ENCODE assay signal across 1 cellular context in genomic region chr19:9878511-9879196, GRCh38.
TF ChIP-seq lines count a peak whose summit lies in the region.

No MANE protein-coding gene starts in this region.

TF ChIP-seq in GM12878, 131 proteins besides CTCF, POLR2A, EP300 and RAD21:
- TF ChIP-seq MXI1 (IDR thresholded peaks at IDR 0.05; ENCODE audit: low read depth, low read length) (no peak), SRF (IDR thresholded peaks at IDR 0.05; ENCODE audit: low read depth in 2 of 2, low read length in 2 of 2) (no peak), HDAC2 (IDR thresholded peaks at IDR 0.05) (no peak), BRCA1 (IDR thresholded peaks at IDR 0.05; ENCODE audit: low read depth, low read length) (no peak), JUND (IDR thresholded peaks at IDR 0.05; ENCODE audit: low read depth, low read length) (no peak), REST (IDR thresholded peaks at IDR 0.05; ENCODE audit: low read depth, low read length) (no peak), PBX3 (IDR thresholded peaks at IDR 0.05; ENCODE audit: insufficient replicate concordance, low read depth, low read length) (no peak), ZBED1 (IDR thresholded peaks at IDR 0.05; ENCODE audit: borderline replicate concordance) (no peak), SMAD1 (IDR thresholded peaks at IDR 0.05; ENCODE audit: low read depth, partially characterized antibody) (no peak), SPI1 (IDR thresholded peaks at IDR 0.05; ENCODE audit: borderline replicate concordance, insufficient read depth, low read depth, low read length) (no peak), BCLAF1 (IDR thresholded peaks at IDR 0.05) (no peak), NBN (IDR thresholded peaks at IDR 0.05) (no peak), NRF1 (conservative IDR thresholded peaks at IDR 0.05; ENCODE audit: low read depth, low read length) (no peak)
TF ChIP-seq in GM12878: peak in this region for 0.
